In the genomic region with DNA sequence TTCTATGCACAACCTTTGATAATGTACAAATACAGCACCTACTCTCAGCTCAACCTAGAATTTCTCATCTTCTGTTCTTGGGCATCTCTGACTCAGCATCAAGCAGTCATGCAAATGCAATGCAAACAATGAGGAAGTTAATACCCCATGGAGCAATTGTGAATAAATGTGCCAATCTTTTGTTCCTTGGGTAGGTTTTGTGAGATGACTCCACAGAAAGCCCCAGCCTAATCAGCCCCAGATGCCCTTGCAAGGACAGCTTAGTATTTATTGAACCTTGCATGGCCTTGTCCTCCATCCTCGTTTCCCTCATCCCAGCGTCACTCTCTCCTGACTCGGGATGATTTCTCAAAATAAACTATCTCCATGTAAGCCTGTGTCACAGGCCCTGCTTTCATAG, we compare ENCODE assay signal across 1 cellular context.
TF ChIP-seq lines count a peak whose summit lies in the region.

No MANE protein-coding gene starts in this region.

TF ChIP-seq in GM23338, 12 proteins besides CTCF, POLR2A, EP300 and RAD21 (continued from another document):
- TF ChIP-seq, protein P1, sequence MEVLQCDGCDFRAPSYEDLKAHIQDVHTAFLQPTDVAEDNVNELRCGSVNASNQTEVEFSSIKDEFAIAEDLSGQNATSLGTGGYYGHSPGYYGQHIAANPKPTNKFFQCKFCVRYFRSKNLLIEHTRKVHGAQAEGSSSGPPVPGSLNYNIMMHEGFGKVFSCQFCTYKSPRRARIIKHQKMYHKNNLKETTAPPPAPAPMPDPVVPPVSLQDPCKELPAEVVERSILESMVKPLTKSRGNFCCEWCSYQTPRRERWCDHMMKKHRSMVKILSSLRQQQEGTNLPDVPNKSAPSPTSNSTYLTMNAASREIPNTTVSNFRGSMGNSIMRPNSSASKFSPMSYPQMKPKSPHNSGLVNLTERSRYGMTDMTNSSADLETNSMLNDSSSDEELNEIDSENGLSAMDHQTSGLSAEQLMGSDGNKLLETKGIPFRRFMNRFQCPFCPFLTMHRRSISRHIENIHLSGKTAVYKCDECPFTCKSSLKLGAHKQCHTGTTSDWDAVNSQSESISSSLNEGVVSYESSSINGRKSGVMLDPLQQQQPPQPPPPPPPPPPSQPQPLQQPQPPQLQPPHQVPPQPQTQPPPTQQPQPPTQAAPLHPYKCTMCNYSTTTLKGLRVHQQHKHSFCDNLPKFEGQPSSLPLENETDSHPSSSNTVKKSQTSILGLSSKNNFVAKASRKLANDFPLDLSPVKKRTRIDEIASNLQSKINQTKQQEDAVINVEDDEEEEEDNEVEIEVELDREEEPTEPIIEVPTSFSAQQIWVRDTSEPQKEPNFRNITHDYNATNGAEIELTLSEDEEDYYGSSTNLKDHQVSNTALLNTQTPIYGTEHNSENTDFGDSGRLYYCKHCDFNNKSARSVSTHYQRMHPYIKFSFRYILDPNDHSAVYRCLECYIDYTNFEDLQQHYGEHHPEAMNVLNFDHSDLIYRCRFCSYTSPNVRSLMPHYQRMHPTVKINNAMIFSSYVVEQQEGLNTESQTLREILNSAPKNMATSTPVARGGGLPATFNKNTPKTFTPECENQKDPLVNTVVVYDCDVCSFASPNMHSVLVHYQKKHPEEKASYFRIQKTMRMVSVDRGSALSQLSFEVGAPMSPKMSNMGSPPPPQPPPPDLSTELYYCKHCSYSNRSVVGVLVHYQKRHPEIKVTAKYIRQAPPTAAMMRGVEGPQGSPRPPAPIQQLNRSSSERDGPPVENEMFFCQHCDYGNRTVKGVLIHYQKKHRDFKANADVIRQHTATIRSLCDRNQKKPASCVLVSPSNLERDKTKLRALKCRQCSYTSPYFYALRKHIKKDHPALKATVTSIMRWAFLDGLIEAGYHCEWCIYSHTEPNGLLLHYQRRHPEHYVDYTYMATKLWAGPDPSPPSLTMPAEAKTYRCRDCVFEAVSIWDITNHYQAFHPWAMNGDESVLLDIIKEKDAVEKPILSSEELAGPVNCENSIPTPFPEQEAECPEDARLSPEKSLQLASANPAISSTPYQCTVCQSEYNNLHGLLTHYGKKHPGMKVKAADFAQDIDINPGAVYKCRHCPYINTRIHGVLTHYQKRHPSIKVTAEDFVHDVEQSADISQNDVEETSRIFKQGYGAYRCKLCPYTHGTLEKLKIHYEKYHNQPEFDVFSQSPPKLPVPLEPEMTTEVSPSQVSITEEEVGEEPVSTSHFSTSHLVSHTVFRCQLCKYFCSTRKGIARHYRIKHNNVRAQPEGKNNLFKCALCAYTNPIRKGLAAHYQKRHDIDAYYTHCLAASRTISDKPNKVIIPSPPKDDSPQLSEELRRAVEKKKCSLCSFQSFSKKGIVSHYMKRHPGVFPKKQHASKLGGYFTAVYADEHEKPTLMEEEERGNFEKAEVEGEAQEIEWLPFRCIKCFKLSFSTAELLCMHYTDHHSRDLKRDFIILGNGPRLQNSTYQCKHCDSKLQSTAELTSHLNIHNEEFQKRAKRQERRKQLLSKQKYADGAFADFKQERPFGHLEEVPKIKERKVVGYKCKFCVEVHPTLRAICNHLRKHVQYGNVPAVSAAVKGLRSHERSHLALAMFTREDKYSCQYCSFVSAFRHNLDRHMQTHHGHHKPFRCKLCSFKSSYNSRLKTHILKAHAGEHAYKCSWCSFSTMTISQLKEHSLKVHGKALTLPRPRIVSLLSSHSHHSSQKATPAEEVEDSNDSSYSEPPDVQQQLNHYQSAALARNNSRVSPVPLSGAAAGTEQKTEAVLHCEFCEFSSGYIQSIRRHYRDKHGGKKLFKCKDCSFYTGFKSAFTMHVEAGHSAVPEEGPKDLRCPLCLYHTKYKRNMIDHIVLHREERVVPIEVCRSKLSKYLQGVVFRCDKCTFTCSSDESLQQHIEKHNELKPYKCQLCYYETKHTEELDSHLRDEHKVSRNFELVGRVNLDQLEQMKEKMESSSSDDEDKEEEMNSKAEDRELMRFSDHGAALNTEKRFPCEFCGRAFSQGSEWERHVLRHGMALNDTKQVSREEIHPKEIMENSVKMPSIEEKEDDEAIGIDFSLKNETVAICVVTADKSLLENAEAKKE (CRISPR knock-in tag; IDR thresholded peaks at IDR 0.05), result peak; percentile 93
- no peak for TF ChIP-seq EZH2 (IDR thresholded peaks at IDR 0.05; ENCODE audit: low read depth, unreplicated experiment)
